1 cellular context compared by ENCODE assay signal in the genomic region with DNA sequence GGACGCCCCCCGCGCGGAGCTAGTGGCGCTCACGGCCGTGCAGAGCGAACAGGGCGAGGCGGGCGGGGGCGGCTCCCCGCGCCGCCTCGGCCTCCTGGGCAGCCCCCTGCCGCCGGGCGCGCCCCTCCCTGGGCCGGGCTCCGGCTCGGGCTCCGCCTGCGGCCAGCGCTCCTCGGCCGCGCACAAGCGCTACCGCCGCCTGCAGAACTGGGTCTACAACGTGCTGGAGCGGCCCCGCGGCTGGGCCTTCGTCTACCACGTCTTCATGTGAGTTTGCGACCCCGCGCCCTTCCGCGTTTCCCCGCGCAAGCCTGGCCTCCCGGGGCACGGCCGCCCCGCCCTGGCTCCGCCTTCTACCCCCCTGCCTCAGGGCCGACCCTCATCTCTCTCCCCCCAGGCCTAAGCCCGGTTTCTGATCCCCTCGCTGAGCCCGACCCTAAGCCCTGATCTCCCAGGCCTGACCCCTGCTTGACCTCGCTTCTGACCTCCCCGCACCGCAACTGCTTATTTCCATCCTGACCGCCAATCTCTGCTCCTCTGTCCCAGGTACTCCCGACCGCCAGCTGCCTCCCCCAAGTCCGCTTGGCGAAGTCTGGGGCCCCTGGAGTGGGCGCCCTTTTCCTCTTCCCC.
TF ChIP-seq lines count a peak whose summit lies in the region.

No MANE protein-coding gene starts in this region.

TF ChIP-seq in A549, 52 proteins besides CTCF, POLR2A, EP300 and RAD21 (continued from another document):
- no peak for TF ChIP-seq BCL3 (IDR thresholded peaks at IDR 0.05)
- no peak for TF ChIP-seq RARB (CRISPR knock-in tag; IDR thresholded peaks at IDR 0.05)
- TF ChIP-seq EHMT2 (IDR thresholded peaks at IDR 0.05; ENCODE audit: low read depth) = no peak
- TF ChIP-seq FOSB (CRISPR knock-in tag; IDR thresholded peaks at IDR 0.05) = no peak
- TF ChIP-seq, protein P1, sequence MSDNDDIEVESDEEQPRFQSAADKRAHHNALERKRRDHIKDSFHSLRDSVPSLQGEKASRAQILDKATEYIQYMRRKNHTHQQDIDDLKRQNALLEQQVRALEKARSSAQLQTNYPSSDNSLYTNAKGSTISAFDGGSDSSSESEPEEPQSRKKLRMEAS (IDR thresholded peaks at IDR 0.05) = no peak
- no peak for TF ChIP-seq NPAS2 (CRISPR knock-in tag; IDR thresholded peaks at IDR 0.05; ENCODE audit: borderline replicate concordance)
- no peak for TF ChIP-seq JUNB (IDR thresholded peaks at IDR 0.05)
- no peak for TF ChIP-seq NFE2L2 (conservative IDR thresholded peaks at IDR 0.05; ENCODE audit: low read length)
- TF ChIP-seq CEBPB (IDR thresholded peaks at IDR 0.05) = no peak
- no peak for TF ChIP-seq RNF2 (IDR thresholded peaks at IDR 0.05; ENCODE audit: borderline replicate concordance, low read depth)
- no peak for TF ChIP-seq GATA3 (IDR thresholded peaks at IDR 0.05; ENCODE audit: borderline replicate concordance)
- TF ChIP-seq EHF (CRISPR knock-in tag; IDR thresholded peaks at IDR 0.05) = no peak
- TF ChIP-seq ZNF302 (CRISPR knock-in tag; IDR thresholded peaks at IDR 0.05) = no peak
- TF ChIP-seq KDM1A (IDR thresholded peaks at IDR 0.05; ENCODE audit: low read depth) = no peak
